ENCODE assay signal across 8 cellular contexts in genomic region chr9:112028242-112029221, GRCh38.
DNase-seq lines count a peak whose midpoint lies in the region; ATAC-seq and TF ChIP-seq lines count a peak whose summit lies in the region.

No MANE protein-coding gene starts in this region.

- TF ChIP-seq CTCF in Calu3 (IDR thresholded peaks at IDR 0.05; ENCODE audit: unreplicated experiment) (no peak), testis (IDR thresholded peaks at IDR 0.05) (no peak), omental fat pad (IDR thresholded peaks at IDR 0.05) (no peak), prostate gland (IDR thresholded peaks at IDR 0.05) (no peak), glutamatergic neuron (IDR thresholded peaks at IDR 0.05; ENCODE audit: partially characterized antibody, unreplicated experiment) (no peak)

- no peaks in the 10 kb centered on the region for H3K4me1 ChIP-seq in testis
- peaks cover 7% of the 10 kb centered on the region for H3K4me1 ChIP-seq in prostate gland (replicated peaks)

- 89 to 93% methylated on average over 13 of the region's 13 CpGs for WGBS in testis, 2 donors
- WGBS in prostate gland: 78% methylated on average over 13 of the region's 13 CpGs

- H3K4me3 Mint-ChIP-seq in Calu3 (ENCODE audit: low read depth, unreplicated experiment) (no peak overlapping the region), glutamatergic neuron (ENCODE audit: unreplicated experiment) (no peak overlapping the region)
- H3K4me3 Mint-ChIP-seq in activated T-cell treated with anti-CD3 and anti-CD28 coated beads, Interleukin-2, amount 50 U/mL, for 72 hours: peak overlapping the region in 1 of 2 donors; percentile 48

- H3K27ac Mint-ChIP-seq in Calu3 (ENCODE audit: unreplicated experiment) (peak overlapping the region; percentile 75), glutamatergic neuron (ENCODE audit: unreplicated experiment) (no peak overlapping the region)
- H3K27ac Mint-ChIP-seq in activated T-cell treated with anti-CD3 and anti-CD28 coated beads, Interleukin-2, amount 50 U/mL, for 72 hours: no peak overlapping the region

- BruUV-seq in Calu3 (replicated peaks; lab: Mats Ljungman, UMichigan): no TSS peak

- H3K36me3 Mint-ChIP-seq in Calu3 (ENCODE audit: insufficient read depth, unreplicated experiment): peaks cover 8% of the 10 kb centered on the region
- H3K36me3 Mint-ChIP-seq in activated T-cell treated with anti-CD3 and anti-CD28 coated beads, Interleukin-2, amount 50 U/mL, for 72 hours (ENCODE audit: insufficient read depth in 2 of 2): peaks cover 0 to 3% of the 10 kb centered on the region in 2 donors
- H3K36me3 Mint-ChIP-seq in glutamatergic neuron (ENCODE audit: unreplicated experiment): no peaks in the 10 kb centered on the region

- peaks cover 48% of the 10 kb centered on the region for H3K4me1 Mint-ChIP-seq in Calu3 (ENCODE audit: low read depth, unreplicated experiment)
- H3K4me1 Mint-ChIP-seq in activated T-cell treated with anti-CD3 and anti-CD28 coated beads, Interleukin-2, amount 50 U/mL, for 72 hours (ENCODE audit: low read depth): peaks cover 54% of the 10 kb centered on the region
- H3K4me1 Mint-ChIP-seq in glutamatergic neuron (ENCODE audit: low read depth, unreplicated experiment): no peaks in the 10 kb centered on the region

- CTCF ChIA-PET in Calu3 (lab: Charles Lee): interaction anchor here (0.6 kb wide), 1 partner anchor 46 kb away, joined by 5 read pairs; no protein-coding TSS in a partner anchor

- H3K27me3 Mint-ChIP-seq in Calu3 (ENCODE audit: unreplicated experiment) (no peaks in the 10 kb centered on the region), glutamatergic neuron (ENCODE audit: unreplicated experiment) (peaks cover 4% of the 10 kb centered on the region)
- peaks cover 48% of the 10 kb centered on the region for H3K27me3 Mint-ChIP-seq in activated T-cell treated with anti-CD3 and anti-CD28 coated beads, Interleukin-2, amount 50 U/mL, for 72 hours (ENCODE audit: low read depth)

- H3K27me3 ChIP-seq in testis: no peaks in the 10 kb centered on the region
- no peaks in the 10 kb centered on the region for H3K27me3 ChIP-seq in prostate gland (replicated peaks; ENCODE audit: insufficient read depth)

- H3K9me3 ChIP-seq in testis (no peaks in the 10 kb centered on the region), prostate gland (no peaks in the 10 kb centered on the region)

- H3K27ac ChIP-seq in testis (no peak overlapping the region), prostate gland (no peak overlapping the region)

- H3K36me3 ChIP-seq in testis (ENCODE audit: low read depth, missing control alignments) (no peaks in the 10 kb centered on the region), prostate gland (no peaks in the 10 kb centered on the region)

- intact Hi-C loops in Calu3 (cut with micrococcal nuclease; ENCODE audit: unreplicated experiment): no loop called here
- intact Hi-C loops in testis (cut with DNase I; ENCODE audit: low total_unique reads): no loop called here
- intact Hi-C loops in prostate gland (cut with DNase I): no loop called here

- H3K9me3 Mint-ChIP-seq in Calu3 (ENCODE audit: low read depth, unreplicated experiment) (peaks cover 6% of the 10 kb centered on the region), glutamatergic neuron (ENCODE audit: unreplicated experiment) (no peaks in the 10 kb centered on the region)
- H3K9me3 Mint-ChIP-seq in activated T-cell treated with anti-CD3 and anti-CD28 coated beads, Interleukin-2, amount 50 U/mL, for 72 hours: peaks cover 0 to 1% of the 10 kb centered on the region in 2 donors

- TF ChIP-seq POLR2A in testis (IDR thresholded peaks at IDR 0.05) (no peak), prostate gland (IDR thresholded peaks at IDR 0.05) (no peak)

- H3K4me3 ChIP-seq in testis: no peak overlapping the region
- no peak overlapping the region for H3K4me3 ChIP-seq in prostate gland

- ATAC-seq in GM19043 (IDR thresholded peaks at IDR 0.05; ENCODE audit: low read depth, unreplicated experiment) (peak; percentile 49), HG03097 (IDR thresholded peaks at IDR 0.05; ENCODE audit: low FRiP score, unreplicated experiment) (peak; percentile 35), omental fat pad (ENCODE audit: low FRiP score) (no peak)
- peak; percentile 88 for ATAC-seq in activated T-cell treated with anti-CD3 and anti-CD28 coated beads, Interleukin-2, amount 50 U/mL, for 72 hours (replicated peaks in 1 of 2)

- DNase-seq in Calu3: no peak
- peak; percentile 48 to 70 for DNase-seq in activated T-cell treated with anti-CD3 and anti-CD28 coated beads, Interleukin-2, amount 50 U/mL, for 72 hours
- no peak for DNase-seq in testis
- no peak for DNase-seq in omental fat pad (ENCODE audit: low spot score)
- DNase-seq in prostate gland (ENCODE audit: low spot score): no peak
- DNase-seq in glutamatergic neuron: no peak

Comparison
In these comparisons a context has a peak if more than half of its experiments do, and no peak if none do; other contexts are left out.
1. DNase-seq: peak in activated T-cell treated with anti-CD3 and anti-CD28 coated beads, Interleukin-2, amount 50 U/mL, for 72 hours (2 of 2); none in Calu3 (single experiment), testis (single experiment), omental fat pad (single experiment), prostate gland (single experiment) and glutamatergic neuron (single experiment).